Comparison of ENCODE assay signal across 19 cellular contexts in genomic region chr6:137652961-137653697, GRCh38.
DNase-seq lines count a peak whose midpoint lies in the region; ATAC-seq, FAIRE-seq and TF ChIP-seq lines count a peak whose summit lies in the region.
"Had no signal": no experiment of that assay in that cellular context is flagged by ENCODE, and none has a peak within 500 bp of the region (broad histone marks: within the 10 kb centered on the region; RNA-seq: fewer than 3 reads in every experiment).

No MANE protein-coding gene starts in this region.

- H3K4me1 ChIP-seq in liver (ENCODE audit: control insufficient read depth in 4 of 4, insufficient read depth in 4 of 4, low read length in 3 of 4) (peaks cover 0 to 4% (median 0%) of the 10 kb centered on the region in 4 donors), HepG2 (ENCODE audit: insufficient read depth, low read length) (peaks cover 56% of the 10 kb centered on the region), stomach (peaks cover 5 to 21% (median 10%) of the 10 kb centered on the region in 4 donors)

- H4K20me1 ChIP-seq in HepG2 (ENCODE audit: insufficient read depth, low read length) = no peaks in the 10 kb centered on the region

- TF ChIP-seq RAD21 in liver (IDR thresholded peaks at IDR 0.05) (no peak), HepG2 (CRISPR knock-in tag; IDR thresholded peaks at IDR 0.05) (no peak)

- ATAC-seq in HepG2 (no peak), GM18867 (IDR thresholded peaks at IDR 0.05; ENCODE audit: unreplicated experiment) (no peak), GM21786 (IDR thresholded peaks at IDR 0.05; ENCODE audit: unreplicated experiment) (no peak)
- ATAC-seq: GM23338, PC-3 had no signal

- TF ChIP-seq POLR2A in HepG2 (IDR thresholded peaks at IDR 0.05; ENCODE audit: insufficient read depth in 1 of 2, low read depth in 2 of 2, low read length in 2 of 2) = no peak
- TF ChIP-seq POLR2A in stomach (IDR thresholded peaks at IDR 0.05) = no peak

- H3K27me3 ChIP-seq in liver (ENCODE audit: control insufficient read depth in 4 of 4, insufficient read depth in 4 of 4, low read length in 3 of 4) (no peaks in the 10 kb centered on the region), HepG2 (ENCODE audit: control insufficient read depth in 1 of 2, insufficient read depth in 2 of 2, low read length in 2 of 2) (peaks cover 0 to 6% of the 10 kb centered on the region in 2 experiments; a peak in 1 of 5 replicates), stomach (no peaks in the 10 kb centered on the region)

- no peaks in the 10 kb centered on the region for H3K79me2 ChIP-seq in HepG2 (ENCODE audit: insufficient read depth, low read length)

- CTCF ChIA-PET in HepG2 (lab: Yijun Ruan, JAX; ENCODE audit: low intra/inter-chr PET ratio, low total read pairs) = no interaction called here

- WGBS in liver = 96% methylated on average over 3 of the region's 3 CpGs
- WGBS in HepG2 (ENCODE audit: low lambda C conversion rate) = 82% methylated on average over 3 of the region's 3 CpGs
- 89 to 98% (median 96%) methylated on average over 3 of the region's 3 CpGs for WGBS in stomach, 5 donors

- BruUV-seq in HepG2 (replicated peaks; lab: Mats Ljungman, UMichigan) = no TSS peak

- no peak for DNase-seq in HepG2 (ENCODE audit: low spot score)
- DNase-seq in LoVo (ENCODE audit: low spot score) = peak; percentile 71
- DNase-seq in RPMI7951 (ENCODE audit: low read depth) = peak; percentile 38
- no peak for DNase-seq in stomach
- no peak for DNase-seq in islet precursor cell
- DNase-seq: AML-193; Caco-2; DMS53; NCI-H1048; NCI-H187 treated with DMSO at 0.1 percent for 48 hours; NCI-H526; NK-92 treated with Interleukin-12 subunit alpha and Interleukin-12 subunit beta, amount 100 ng/mL, for 24 hours; PC-3 had no signal

- peak overlapping the region in 2 of 3 donors; percentile 29 to 42 for H3K4me3 ChIP-seq in liver (ENCODE audit: low read depth in 1 of 3, low read length in 3 of 3)
- H3K4me3 ChIP-seq in HepG2 (replicated peaks in 1 of 3; ENCODE audit: insufficient read depth in 1 of 3, low read depth in 2 of 3, low read length in 3 of 3) = no peak overlapping the region
- H3K4me3 ChIP-seq in stomach = no peak overlapping the region
- H3K4me3 ChIP-seq: GM23338 had no signal

- no peak overlapping the region for H2AFZ ChIP-seq in HepG2 (ENCODE audit: low read length)
- H2AFZ ChIP-seq: GM23338 had no signal

- TF ChIP-seq CTCF in liver (IDR thresholded peaks at IDR 0.05; ENCODE audit: low read depth, low read length, missing input control) = no peak
- no peak for TF ChIP-seq CTCF in HepG2 (CRISPR knock-in tag; IDR thresholded peaks at IDR 0.05)
- no peak for TF ChIP-seq CTCF in stomach (IDR thresholded peaks at IDR 0.05)

- TF ChIP-seq EP300 in HepG2 (IDR thresholded peaks at IDR 0.05; ENCODE audit: low read depth in 2 of 2, low read length in 2 of 2) = no peak
- no peak for TF ChIP-seq EP300 in HepG2 (CRISPR knock-in tag; IDR thresholded peaks at IDR 0.05; ENCODE audit: borderline replicate concordance)
- no peak for TF ChIP-seq EP300 in stomach (IDR thresholded peaks at IDR 0.05)

- intact Hi-C loops in HepG2 (cut with micrococcal nuclease; ENCODE audit: unreplicated experiment) = no loop called here
- intact Hi-C loops in stomach (cut with DNase I; ENCODE audit: low total_unique reads) = no loop called here

- H3K9ac ChIP-seq in liver (ENCODE audit: low read depth in 1 of 2, low read length in 2 of 2) (no peak overlapping the region), HepG2 (ENCODE audit: insufficient read depth, low read depth, low read length) (no peak overlapping the region)

- FAIRE-seq in HepG2 (lab: Jason Lieb, UNC) = no peak
- FAIRE-seq: G401.6, GM12891 had no signal

- POLR2A ChIA-PET in HepG2 (lab: Yijun Ruan, JAX) = no interaction called here

- H3K9me3 ChIP-seq in liver (ENCODE audit: control insufficient read depth in 4 of 4, low read length in 3 of 4) = peaks cover 5 to 27% (median 16%) of the 10 kb centered on the region in 4 donors
- no peaks in the 10 kb centered on the region for H3K9me3 ChIP-seq in HepG2 (ENCODE audit: low read length)
- peaks cover 9 to 47% (median 40%) of the 10 kb centered on the region in 4 donors for H3K9me3 ChIP-seq in stomach

- H3K27ac ChIP-seq in liver (ENCODE audit: low read depth in 1 of 2, low read length in 2 of 2) (no peak overlapping the region), HepG2 (ENCODE audit: extremely low read length, insufficient read depth, low read length) (no peak overlapping the region), stomach (no peak overlapping the region)

- no peak overlapping the region for H3K4me2 ChIP-seq in HepG2 (ENCODE audit: low read depth, low read length)
- H3K4me2 ChIP-seq: GM23338 had no signal

- in situ Hi-C loops in HepG2 (cut with HindIII; ENCODE audit: extremely low pct_ligation_motif_present, low pct_unique_long_range_greater_than_20kb) = no loop called here

- H3K36me3 ChIP-seq in liver (ENCODE audit: control insufficient read depth in 4 of 4, insufficient read depth in 3 of 4, low read depth in 1 of 4, low read length in 3 of 4) (no peaks in the 10 kb centered on the region), HepG2 (replicated peaks in 1 of 2; ENCODE audit: control insufficient read depth in 1 of 2, insufficient read depth in 2 of 2, low read length in 2 of 2) (no peaks in the 10 kb centered on the region), stomach (no peaks in the 10 kb centered on the region)

TF ChIP-seq in liver, 16 proteins besides CTCF, POLR2A, EP300 and RAD21 (continues in another document):
- TF ChIP-seq YY1 (IDR thresholded peaks at IDR 0.05) (no peak), FOXA2 (IDR thresholded peaks at IDR 0.05) (no peak), TAF1 (conservative IDR thresholded peaks at IDR 0.05) (no peak), NR2F2 (IDR thresholded peaks at IDR 0.05) (no peak), GABPA (IDR thresholded peaks at IDR 0.05 in 1 of 2, conservative IDR thresholded peaks at IDR 0.05 in 1 of 2) (no peak)
- TF ChIP-seq, protein P1, sequence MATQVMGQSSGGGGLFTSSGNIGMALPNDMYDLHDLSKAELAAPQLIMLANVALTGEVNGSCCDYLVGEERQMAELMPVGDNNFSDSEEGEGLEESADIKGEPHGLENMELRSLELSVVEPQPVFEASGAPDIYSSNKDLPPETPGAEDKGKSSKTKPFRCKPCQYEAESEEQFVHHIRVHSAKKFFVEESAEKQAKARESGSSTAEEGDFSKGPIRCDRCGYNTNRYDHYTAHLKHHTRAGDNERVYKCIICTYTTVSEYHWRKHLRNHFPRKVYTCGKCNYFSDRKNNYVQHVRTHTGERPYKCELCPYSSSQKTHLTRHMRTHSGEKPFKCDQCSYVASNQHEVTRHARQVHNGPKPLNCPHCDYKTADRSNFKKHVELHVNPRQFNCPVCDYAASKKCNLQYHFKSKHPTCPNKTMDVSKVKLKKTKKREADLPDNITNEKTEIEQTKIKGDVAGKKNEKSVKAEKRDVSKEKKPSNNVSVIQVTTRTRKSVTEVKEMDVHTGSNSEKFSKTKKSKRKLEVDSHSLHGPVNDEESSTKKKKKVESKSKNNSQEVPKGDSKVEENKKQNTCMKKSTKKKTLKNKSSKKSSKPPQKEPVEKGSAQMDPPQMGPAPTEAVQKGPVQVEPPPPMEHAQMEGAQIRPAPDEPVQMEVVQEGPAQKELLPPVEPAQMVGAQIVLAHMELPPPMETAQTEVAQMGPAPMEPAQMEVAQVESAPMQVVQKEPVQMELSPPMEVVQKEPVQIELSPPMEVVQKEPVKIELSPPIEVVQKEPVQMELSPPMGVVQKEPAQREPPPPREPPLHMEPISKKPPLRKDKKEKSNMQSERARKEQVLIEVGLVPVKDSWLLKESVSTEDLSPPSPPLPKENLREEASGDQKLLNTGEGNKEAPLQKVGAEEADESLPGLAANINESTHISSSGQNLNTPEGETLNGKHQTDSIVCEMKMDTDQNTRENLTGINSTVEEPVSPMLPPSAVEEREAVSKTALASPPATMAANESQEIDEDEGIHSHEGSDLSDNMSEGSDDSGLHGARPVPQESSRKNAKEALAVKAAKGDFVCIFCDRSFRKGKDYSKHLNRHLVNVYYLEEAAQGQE (IDR thresholded peaks at IDR 0.05) = no peak
- TF ChIP-seq, protein P2, sequence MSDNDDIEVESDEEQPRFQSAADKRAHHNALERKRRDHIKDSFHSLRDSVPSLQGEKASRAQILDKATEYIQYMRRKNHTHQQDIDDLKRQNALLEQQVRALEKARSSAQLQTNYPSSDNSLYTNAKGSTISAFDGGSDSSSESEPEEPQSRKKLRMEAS (IDR thresholded peaks at IDR 0.05) = no peak

TF ChIP-seq in HepG2, 621 proteins besides CTCF, POLR2A, EP300 and RAD21:
- TF ChIP-seq ZBTB42 (CRISPR knock-in tag; IDR thresholded peaks at IDR 0.05) = no peak
- no peak for TF ChIP-seq MEIS1 (CRISPR knock-in tag; IDR thresholded peaks at IDR 0.05; ENCODE audit: borderline replicate concordance)
- no peak for TF ChIP-seq RFX3 (CRISPR knock-in tag; IDR thresholded peaks at IDR 0.05)
- no peak for TF ChIP-seq NPAS2 (CRISPR knock-in tag; IDR thresholded peaks at IDR 0.05; ENCODE audit: borderline replicate concordance)
- no peak for TF ChIP-seq ZIK1 (CRISPR knock-in tag; IDR thresholded peaks at IDR 0.05; ENCODE audit: borderline replicate concordance, low read depth)
- no peak for TF ChIP-seq ZNF33B (CRISPR knock-in tag; IDR thresholded peaks at IDR 0.05)
- TF ChIP-seq ZNF737 (CRISPR knock-in tag; IDR thresholded peaks at IDR 0.05; ENCODE audit: borderline replicate concordance) = no peak
- TF ChIP-seq ZNF781 (CRISPR knock-in tag; IDR thresholded peaks at IDR 0.05; ENCODE audit: borderline replicate concordance, not compliant biosample characterization) = no peak

Comparison
In these comparisons a context has a peak if more than half of its experiments do, and no peak if none do; other contexts are left out.
1. H3K4me3 ChIP-seq: peak in liver (2 of 3); none in HepG2 (0 of 3) and stomach (0 of 4).
2. DNase-seq: peak in LoVo (single experiment) and RPMI7951 (single experiment); none in HepG2 (single experiment), stomach (single experiment) and islet precursor cell (single experiment).